22 cellular contexts compared by ENCODE assay signal in genomic region chr3:13497386-13497785, GRCh38. TPM values are rescaled to one million over a fixed set of nuclear protein-coding genes. Genes with fewer than 3 reads are reported as not detected.
DNase-seq lines count a peak whose midpoint lies in the region; ATAC-seq and TF ChIP-seq lines count a peak whose summit lies in the region.
"Had no signal": no experiment of that assay in that cellular context is flagged by ENCODE, and none has a peak within 500 bp of the region (broad histone marks: within the 10 kb centered on the region; RNA-seq: fewer than 3 reads in every experiment).

No MANE protein-coding gene starts in this region.

- peak; percentile 34 for DNase-seq in GM12865 (ENCODE audit: low read depth)
- peak; percentile 76 for DNase-seq in MV-4-11 (lab: John Stamatoyannopoulos, UW)
- DNase-seq in dorsolateral prefrontal cortex: no peak
- DNase-seq in spleen: peak; percentile 13
- no peak for DNase-seq in NCI-H2171 treated with DMSO at 0.1 percent for 48 hours (lab: John Stamatoyannopoulos, UW)
- no peak for DNase-seq in activated CD8-positive, alpha-beta memory T cell treated with anti-CD3 and anti-CD28 coated beads for 24 hours
- DNase-seq: activated CD4-positive, alpha-beta T cell treated with anti-CD3 and anti-CD28 coated beads, Interleukin-2, amount 10 ng/mL, durations not matched to agents 24 days and 14 days; activated CD8-positive, alpha-beta memory T cell treated with anti-CD3 and anti-CD28 coated beads, Interleukin-2, amount 50 U/mL, for 4 hours; activated effector memory CD4-positive, alpha-beta T cell treated with anti-CD3 and anti-CD28 coated beads, Interleukin-2, amount 50 U/mL, for 16 hours; BE2C; Caco-2; effector CD4-positive, alpha-beta T cell; heart right ventricle; NCI-H1930; occipital lobe; SHP77 treated with DMSO at 0.1 percent for 48 hours; stimulated activated CD4-positive, alpha-beta T cell treated with anti-CD3 and anti-CD28 coated beads, Interleukin-15, amount 100 ng/mL, for 24 hours; T-cell; testis had no signal

- H3K4me1 ChIP-seq in spleen: peaks cover 0 to 16% (median 7%) of the 10 kb centered on the region in 6 donors
- H3K4me1 ChIP-seq: BE2C, Caco-2, HAP-1 had no signal

- ATAC-seq in HG03039 (IDR thresholded peaks at IDR 0.05; ENCODE audit: unreplicated experiment): no peak
- ATAC-seq: T-cell had no signal

- H3K36me3 ChIP-seq in spleen: peaks cover 0 to 13% (median 0%) of the 10 kb centered on the region in 6 donors
- H3K36me3 ChIP-seq: BE2C, HAP-1 had no signal

- H3K9me3 ChIP-seq in spleen: no peaks in the 10 kb centered on the region
- H3K9me3 ChIP-seq: BE2C, Caco-2, HAP-1, heart right ventricle, testis had no signal

- no peaks in the 10 kb centered on the region for H3K27me3 ChIP-seq in dorsolateral prefrontal cortex
- H3K27me3 ChIP-seq in spleen (replicated peaks in 1 of 7): no peaks in the 10 kb centered on the region
- H3K27me3 ChIP-seq: BE2C, heart right ventricle, testis had no signal

- H3K4me3 ChIP-seq in GM12865 (ENCODE audit: low read depth, low read length) (no peak overlapping the region), dorsolateral prefrontal cortex (no peak overlapping the region), spleen (no peak overlapping the region)
- H3K4me3 ChIP-seq: HAP-1, heart right ventricle, testis had no signal

- no peak for TF ChIP-seq POLR2A in spleen (IDR thresholded peaks at IDR 0.05)

- peak overlapping the region in 43 of 59 donors; percentile 23 to 99 (median 93) for H3K27ac ChIP-seq in dorsolateral prefrontal cortex
- no peak overlapping the region for H3K27ac ChIP-seq in spleen

- intact Hi-C loops in dorsolateral prefrontal cortex (cut with DNase I): loop anchor here (5.0 to 10.0 kb wide), 4 partner anchors 45 to 403 kb away; partner anchors contain the start of gene NUP210 (in 1 of the 2)
- intact Hi-C loops in spleen (cut with DNase I; ENCODE audit: low total_unique reads): loop anchor here (2.0 kb wide), 1 partner anchor 149 kb away; no protein-coding TSS in a partner anchor

- WGBS in spleen, 5 donors: 70 to 81% (median 79%) methylated on average over 2 of the region's 2 CpGs

- TF ChIP-seq CTCF in GM12865 (IDR thresholded peaks at IDR 0.05; ENCODE audit: insufficient read depth, low read depth, low read length, missing control alignments): no peak
- no peak for TF ChIP-seq CTCF in dorsolateral prefrontal cortex (IDR thresholded peaks at IDR 0.05 in 54 of 56, conservative IDR thresholded peaks at IDR 0.05 in 2 of 56; ENCODE audit: low read depth in 1 of 56, partially characterized antibody in 56 of 56)
- no peak for TF ChIP-seq CTCF in spleen (IDR thresholded peaks at IDR 0.05 in 8 of 11, conservative IDR thresholded peaks at IDR 0.05 in 3 of 11)

RNA-seq across cellular contexts. Expression of gene HDAC11, which starts 17.3 kb away (rescaled TPM):
- 100 to 1,000 TPM in 22 of 120 experiments, 10 to 100 TPM in 98; 48.3 to 174 (median 79.7) TPM for total RNA-seq in dorsolateral prefrontal cortex
- 10 to 100 TPM in 2 of 7 donors, 1 to 10 TPM in 5; 4.2 to 11.2 (median 6.3) TPM for total RNA-seq in spleen
- polyA plus RNA-seq in spleen: 1 to 10 TPM; 2.5 to 6.5 (median 3.3) TPM

RNA-seq across cellular contexts. Expression of gene FBLN2, which starts 51.5 kb away (rescaled TPM):
- total RNA-seq in dorsolateral prefrontal cortex (10 to 100 TPM in 20 of 120 experiments, 1 to 10 TPM in 100; 1.4 to 21.4 (median 5.9) TPM), spleen (10 to 100 TPM in 4 of 7 donors, 1 to 10 TPM in 3; 6.1 to 28.2 (median 17.4) TPM)
- polyA plus RNA-seq in spleen: 10 to 100 TPM in 1 of 3 donors, 1 to 10 TPM in 2; 8.9 to 15.9 (median 9.1) TPM
- total RNA-seq: activated CD4-positive, alpha-beta T cell treated with anti-CD3 and anti-CD28 coated beads, Interleukin-2, amount 10 ng/mL, durations not matched to agents 24 days and 14 days; NCI-H460 had no signal

Comparison
In these comparisons a context has a peak if more than half of its experiments do, and no peak if none do; other contexts are left out.
1. DNase-seq: peak in GM12865 (single experiment), MV-4-11 (single experiment) and spleen (single experiment); none in dorsolateral prefrontal cortex (0 of 10), NCI-H2171 treated with DMSO at 0.1 percent for 48 hours (single experiment) and activated CD8-positive, alpha-beta memory T cell treated with anti-CD3 and anti-CD28 coated beads for 24 hours (single experiment).
2. H3K27ac ChIP-seq: peak in dorsolateral prefrontal cortex (43 of 59); none in spleen (0 of 8).
3. RNA of gene HDAC11, which starts 17.3 kb away (total RNA-seq): 48.3 to 174 TPM in dorsolateral prefrontal cortex; 4.2 to 11.2 TPM in spleen; every median in the first group is over 4 times any median in the second.